ENCODE assay signal across 25 cellular contexts in genomic region chr3:135766113-135766512, GRCh38.
"Had no signal": no experiment of that assay in that cellular context is flagged by ENCODE, and none has a peak within 500 bp of the region (broad histone marks: within the 10 kb centered on the region; RNA-seq: fewer than 3 reads in every experiment).

No MANE protein-coding gene starts in this region.

- H3K27ac Mint-ChIP-seq: dendritic cell treated with granulocyte-macrophage colony-stimulating factor and Interleukin-4, amounts not matched to agents 40 ng/mL and 50 ng/mL, for 4 days; effector memory CD8-positive, alpha-beta T cell; endodermal cell; immature natural killer cell; naive thymus-derived CD4-positive, alpha-beta T cell had no signal

- FAIRE-seq: endometrium, frontal cortex had no signal

- H3K4me1 Mint-ChIP-seq: endodermal cell, immature natural killer cell had no signal

- ATAC-seq: effector memory CD8-positive, alpha-beta T cell; foreskin keratinocyte; gastroesophageal sphincter; heart left ventricle; left cardiac atrium; left lung; left ventricle myocardium superior; lower lobe of right lung; naive thymus-derived CD4-positive, alpha-beta T cell had no signal

- H3K27me3 Mint-ChIP-seq: dendritic cell treated with granulocyte-macrophage colony-stimulating factor and Interleukin-4, amounts not matched to agents 40 ng/mL and 50 ng/mL, for 4 days had no signal

- H2AFZ ChIP-seq: hepatocyte had no signal

- H3K79me2 ChIP-seq: hepatocyte had no signal

- H3K36me3 ChIP-seq: colonic mucosa, esophagus muscularis mucosa, gastroesophageal sphincter, heart left ventricle, left lung, lower lobe of right lung had no signal

- H3K4me1 ChIP-seq: colonic mucosa, esophagus muscularis mucosa, foreskin keratinocyte, gastroesophageal sphincter, heart left ventricle, left lung, lower lobe of right lung had no signal

- H3K4me3 Mint-ChIP-seq: dendritic cell treated with granulocyte-macrophage colony-stimulating factor and Interleukin-4, amounts not matched to agents 40 ng/mL and 50 ng/mL, for 4 days; effector memory CD8-positive, alpha-beta T cell; endodermal cell; immature natural killer cell; naive thymus-derived CD4-positive, alpha-beta T cell had no signal

- H3K27ac ChIP-seq: colonic mucosa, esophagus muscularis mucosa, foreskin keratinocyte, gastroesophageal sphincter, heart left ventricle, hepatocyte, left lung, lower lobe of right lung had no signal

- H3K27me3 ChIP-seq: colonic mucosa, esophagus muscularis mucosa, foreskin keratinocyte, gastroesophageal sphincter, left lung had no signal

- H3K4me3 ChIP-seq: colonic mucosa, esophagus muscularis mucosa, gastroesophageal sphincter, heart left ventricle, hepatocyte, left lung, lower lobe of right lung had no signal

- H3K36me3 Mint-ChIP-seq: immature natural killer cell had no signal

- H3K9me3 ChIP-seq: colonic mucosa, esophagus muscularis mucosa, gastroesophageal sphincter, lower lobe of right lung had no signal

- H3K4me2 ChIP-seq: hepatocyte had no signal

- DNase-seq: colonic mucosa; cortex of kidney; effector CD8-positive, alpha-beta T cell; effector memory CD8-positive, alpha-beta T cell; endodermal cell; foreskin keratinocyte; heart left ventricle; hypothalamus; immature natural killer cell; islet precursor cell; kidney; kidney glomerular epithelial cell; left cardiac atrium; left lung; left ventricle myocardium superior; lower lobe of right lung; mesendoderm; midbrain; naive thymus-derived CD4-positive, alpha-beta T cell had no signal
